In genomic region chr3:160577551-160578195, GRCh38 we compare ENCODE assay signal across 1 cellular context.
TF ChIP-seq lines count a peak whose summit lies in the region.

No MANE protein-coding gene starts in this region.

TF ChIP-seq in HCT116, 20 proteins besides CTCF, POLR2A, EP300 and RAD21 (continued from another document):
- TF ChIP-seq, protein P1, sequence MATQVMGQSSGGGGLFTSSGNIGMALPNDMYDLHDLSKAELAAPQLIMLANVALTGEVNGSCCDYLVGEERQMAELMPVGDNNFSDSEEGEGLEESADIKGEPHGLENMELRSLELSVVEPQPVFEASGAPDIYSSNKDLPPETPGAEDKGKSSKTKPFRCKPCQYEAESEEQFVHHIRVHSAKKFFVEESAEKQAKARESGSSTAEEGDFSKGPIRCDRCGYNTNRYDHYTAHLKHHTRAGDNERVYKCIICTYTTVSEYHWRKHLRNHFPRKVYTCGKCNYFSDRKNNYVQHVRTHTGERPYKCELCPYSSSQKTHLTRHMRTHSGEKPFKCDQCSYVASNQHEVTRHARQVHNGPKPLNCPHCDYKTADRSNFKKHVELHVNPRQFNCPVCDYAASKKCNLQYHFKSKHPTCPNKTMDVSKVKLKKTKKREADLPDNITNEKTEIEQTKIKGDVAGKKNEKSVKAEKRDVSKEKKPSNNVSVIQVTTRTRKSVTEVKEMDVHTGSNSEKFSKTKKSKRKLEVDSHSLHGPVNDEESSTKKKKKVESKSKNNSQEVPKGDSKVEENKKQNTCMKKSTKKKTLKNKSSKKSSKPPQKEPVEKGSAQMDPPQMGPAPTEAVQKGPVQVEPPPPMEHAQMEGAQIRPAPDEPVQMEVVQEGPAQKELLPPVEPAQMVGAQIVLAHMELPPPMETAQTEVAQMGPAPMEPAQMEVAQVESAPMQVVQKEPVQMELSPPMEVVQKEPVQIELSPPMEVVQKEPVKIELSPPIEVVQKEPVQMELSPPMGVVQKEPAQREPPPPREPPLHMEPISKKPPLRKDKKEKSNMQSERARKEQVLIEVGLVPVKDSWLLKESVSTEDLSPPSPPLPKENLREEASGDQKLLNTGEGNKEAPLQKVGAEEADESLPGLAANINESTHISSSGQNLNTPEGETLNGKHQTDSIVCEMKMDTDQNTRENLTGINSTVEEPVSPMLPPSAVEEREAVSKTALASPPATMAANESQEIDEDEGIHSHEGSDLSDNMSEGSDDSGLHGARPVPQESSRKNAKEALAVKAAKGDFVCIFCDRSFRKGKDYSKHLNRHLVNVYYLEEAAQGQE (IDR thresholded peaks at IDR 0.05; ENCODE audit: low read depth) = no peak
- TF ChIP-seq YY1 (IDR thresholded peaks at IDR 0.05; ENCODE audit: extremely low read depth, insufficient replicate concordance, low read depth, low read length) (no peak), EZH2phosphoT487 (IDR thresholded peaks at IDR 0.05; ENCODE audit: borderline replicate concordance) (no peak), SRF (IDR thresholded peaks at IDR 0.05; ENCODE audit: low read depth) (no peak), ZBTB33 (IDR thresholded peaks at IDR 0.05; ENCODE audit: extremely low read depth, insufficient replicate concordance, low read length) (no peak), EGR1 (IDR thresholded peaks at IDR 0.05; ENCODE audit: low read depth) (no peak), CBX3 (IDR thresholded peaks at IDR 0.05; ENCODE audit: low read depth) (no peak), FOSL1 (IDR thresholded peaks at IDR 0.05; ENCODE audit: low read depth) (no peak), JUND (IDR thresholded peaks at IDR 0.05) (no peak), SIN3A (IDR thresholded peaks at IDR 0.05; ENCODE audit: low read depth) (no peak), POLR2AphosphoS5 (IDR thresholded peaks at IDR 0.05; ENCODE audit: low read depth, low read length) (no peak), ZNF274 (IDR thresholded peaks at IDR 0.05; ENCODE audit: low read depth, low read length) (no peak), SP1 (IDR thresholded peaks at IDR 0.05; ENCODE audit: low read depth) (no peak), ELF1 (IDR thresholded peaks at IDR 0.05; ENCODE audit: borderline replicate concordance, low read depth) (no peak), CEBPB (IDR thresholded peaks at IDR 0.05; ENCODE audit: low read depth) (no peak)
- TF ChIP-seq, protein P2, sequence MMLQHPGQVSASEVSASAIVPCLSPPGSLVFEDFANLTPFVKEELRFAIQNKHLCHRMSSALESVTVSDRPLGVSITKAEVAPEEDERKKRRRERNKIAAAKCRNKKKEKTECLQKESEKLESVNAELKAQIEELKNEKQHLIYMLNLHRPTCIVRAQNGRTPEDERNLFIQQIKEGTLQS (IDR thresholded peaks at IDR 0.05) = no peak
- TF ChIP-seq, protein P3, sequence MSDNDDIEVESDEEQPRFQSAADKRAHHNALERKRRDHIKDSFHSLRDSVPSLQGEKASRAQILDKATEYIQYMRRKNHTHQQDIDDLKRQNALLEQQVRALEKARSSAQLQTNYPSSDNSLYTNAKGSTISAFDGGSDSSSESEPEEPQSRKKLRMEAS (IDR thresholded peaks at IDR 0.05) = no peak
TF ChIP-seq in HCT116: peak in this region for 0.
